In the genomic region with DNA sequence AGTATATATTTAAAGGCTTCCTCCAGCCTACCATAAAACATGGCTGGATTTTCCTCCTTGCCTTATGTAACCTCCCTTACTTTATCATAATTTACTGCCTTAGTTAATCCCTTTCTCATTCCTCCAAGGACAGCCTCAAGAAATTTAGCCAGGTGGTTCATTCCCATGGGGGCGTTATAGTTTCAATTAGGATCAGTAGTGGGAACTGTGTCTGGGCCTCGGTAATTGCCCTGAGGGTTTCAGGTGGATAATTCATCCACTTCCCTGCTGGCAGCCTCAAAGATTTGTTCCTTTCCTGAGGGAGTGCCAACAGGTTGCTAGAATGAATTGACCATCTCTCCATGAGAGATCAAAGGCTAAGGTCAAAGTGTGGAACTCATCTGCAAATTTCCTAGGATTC, we compare ENCODE assay signal across 27 cellular contexts. TPM values are rescaled to one million over a fixed set of nuclear protein-coding genes. Genes with fewer than 3 reads are reported as not detected.
DNase-seq lines count a peak whose midpoint lies in the region; ATAC-seq, FAIRE-seq and TF ChIP-seq lines count a peak whose summit lies in the region.
"Had no signal": no experiment of that assay in that cellular context is flagged by ENCODE, and none has a peak within 500 bp of the region (broad histone marks: within the 10 kb centered on the region; RNA-seq: fewer than 3 reads in every experiment).

No MANE protein-coding gene starts in this region.

- ATAC-seq in HepG2 (no peak), right lobe of liver (no peak), body of pancreas (no peak), left colon (no peak)
- ATAC-seq in stimulated activated memory B cell treated with anti-CD40 and anti-IgM and Interleukin-4, amounts not matched to agents 10 μg/mL and 1 μg/mL and 100 μg/mL, for 72 hours = no peak
- ATAC-seq in stimulated activated naive CD8-positive, alpha-beta T cell treated with anti-CD3 and anti-CD28 coated beads, Interleukin-15, amount 100 ng/mL, for 72 hours = no peak
- ATAC-seq: HCT116 had no signal

- H3K4me3 ChIP-seq in HepG2 (replicated peaks in 1 of 3; ENCODE audit: insufficient read depth in 1 of 3, low read depth in 2 of 3, low read length in 3 of 3) = no peak overlapping the region
- no peak overlapping the region for H3K4me3 ChIP-seq in right lobe of liver
- no peak overlapping the region for H3K4me3 ChIP-seq in body of pancreas
- H3K4me3 ChIP-seq: Peyer's patch, SK-N-MC had no signal

- POLR2A ChIA-PET in HepG2 (lab: Yijun Ruan, JAX) = no interaction called here

- H3K27me3 ChIP-seq in HepG2 (ENCODE audit: control insufficient read depth in 1 of 2, insufficient read depth in 2 of 2, low read length in 2 of 2) (no peaks in the 10 kb centered on the region; a peak in 2 of 5 replicates), right lobe of liver (no peaks in the 10 kb centered on the region), body of pancreas (no peaks in the 10 kb centered on the region)
- H3K27me3 ChIP-seq: Peyer's patch had no signal

- peaks cover 18% of the 10 kb centered on the region for H3K4me1 ChIP-seq in HepG2 (ENCODE audit: insufficient read depth, low read length)
- peaks cover 0 to 24% (median 8%) of the 10 kb centered on the region in 4 donors for H3K4me1 ChIP-seq in right lobe of liver
- H3K4me1 ChIP-seq in body of pancreas = peaks cover 32% of the 10 kb centered on the region

- TF ChIP-seq EP300 in HepG2 (IDR thresholded peaks at IDR 0.05; ENCODE audit: low read depth in 2 of 2, low read length in 2 of 2) (no peak), HepG2 (CRISPR knock-in tag; IDR thresholded peaks at IDR 0.05; ENCODE audit: borderline replicate concordance) (no peak)

- intact Hi-C loops in HepG2 (cut with micrococcal nuclease; ENCODE audit: unreplicated experiment) (no loop called here), right lobe of liver (cut with DNase I) (loop anchor here in 1 of 2 donors (10.0 kb wide), 1 partner anchor 124 kb away; no protein-coding TSS in a partner anchor), body of pancreas (cut with DNase I) (no loop called here), left colon (cut with DNase I, micrococcal nuclease) (loop anchor here in 1 of 2 donors (10.0 kb wide), 2 partner anchors 124 to 194 kb away; no protein-coding TSS in a partner anchor)

- H3K9ac ChIP-seq in HepG2 (ENCODE audit: insufficient read depth, low read depth, low read length) = no peak overlapping the region

- no peak overlapping the region for H3K4me3 Mint-ChIP-seq in stimulated activated memory B cell treated with anti-CD40 and anti-IgM and Interleukin-4, amounts not matched to agents 10 μg/mL and 1 μg/mL and 100 μg/mL, for 72 hours
- H3K4me3 Mint-ChIP-seq in type B pancreatic cell = no peak overlapping the region
- no peak overlapping the region for H3K4me3 Mint-ChIP-seq in stimulated activated naive CD8-positive, alpha-beta T cell treated with anti-CD3 and anti-CD28 coated beads, Interleukin-15, amount 100 ng/mL, for 72 hours

- peak overlapping the region; percentile 67 for H3K27ac Mint-ChIP-seq in stimulated activated memory B cell treated with anti-CD40 and anti-IgM and Interleukin-4, amounts not matched to agents 10 μg/mL and 1 μg/mL and 100 μg/mL, for 72 hours
- no peak overlapping the region for H3K27ac Mint-ChIP-seq in type B pancreatic cell
- no peak overlapping the region for H3K27ac Mint-ChIP-seq in stimulated activated naive CD8-positive, alpha-beta T cell treated with anti-CD3 and anti-CD28 coated beads, Interleukin-15, amount 100 ng/mL, for 72 hours

- no peak overlapping the region for H3K27ac ChIP-seq in HepG2 (ENCODE audit: extremely low read length, insufficient read depth, low read length)
- no peak overlapping the region for H3K27ac ChIP-seq in right lobe of liver
- peak overlapping the region in 3 of 4 donors; percentile 8 to 56 (median 44) for H3K27ac ChIP-seq in body of pancreas
- H3K27ac ChIP-seq: HL-60, Peyer's patch, SK-N-MC had no signal

- H3K4me1 Mint-ChIP-seq in stimulated activated memory B cell treated with anti-CD40 and anti-IgM and Interleukin-4, amounts not matched to agents 10 μg/mL and 1 μg/mL and 100 μg/mL, for 72 hours = peaks cover 28% of the 10 kb centered on the region
- H3K4me1 Mint-ChIP-seq in type B pancreatic cell (ENCODE audit: unreplicated experiment) = peaks cover 5% of the 10 kb centered on the region
- H3K4me1 Mint-ChIP-seq in stimulated activated naive CD8-positive, alpha-beta T cell treated with anti-CD3 and anti-CD28 coated beads, Interleukin-15, amount 100 ng/mL, for 72 hours = peaks cover 44% of the 10 kb centered on the region

- WGBS in HepG2 (ENCODE audit: low lambda C conversion rate) = 67% methylated on average over 2 of the region's 2 CpGs
- WGBS in right lobe of liver (ENCODE audit: insufficient coverage, low coverage, low lambda C conversion rate, missing lambda C conversion rate) = no CpG with 5 or more reads among the region's 2 CpGs
- WGBS in body of pancreas, 2 donors = 42 to 56% methylated on average over 2 of the region's 2 CpGs

- peak overlapping the region; percentile 97; the same call in 1 of the 2 replicates for H3K4me2 ChIP-seq in HepG2 (ENCODE audit: low read depth, low read length)

- TF ChIP-seq CTCF in HepG2 (CRISPR knock-in tag; IDR thresholded peaks at IDR 0.05) = no peak
- no peak for TF ChIP-seq CTCF in right lobe of liver (IDR thresholded peaks at IDR 0.05)
- no peak for TF ChIP-seq CTCF in body of pancreas (IDR thresholded peaks at IDR 0.05)
- no peak for TF ChIP-seq CTCF in type B pancreatic cell (conservative IDR thresholded peaks at IDR 0.05)

- CTCF ChIA-PET in HepG2 (lab: Yijun Ruan, JAX; ENCODE audit: low intra/inter-chr PET ratio, low total read pairs) = no interaction called here

- FAIRE-seq in HepG2 (lab: Jason Lieb, UNC) = no peak
- FAIRE-seq: GM12892 had no signal

- peaks cover 9% of the 10 kb centered on the region for H3K36me3 Mint-ChIP-seq in stimulated activated memory B cell treated with anti-CD40 and anti-IgM and Interleukin-4, amounts not matched to agents 10 μg/mL and 1 μg/mL and 100 μg/mL, for 72 hours
- H3K36me3 Mint-ChIP-seq in type B pancreatic cell = no peaks in the 10 kb centered on the region
- H3K36me3 Mint-ChIP-seq: CD4-positive, alpha-beta memory T cell had no signal

- H3K79me2 ChIP-seq in HepG2 (ENCODE audit: insufficient read depth, low read length) = peaks cover 18% of the 10 kb centered on the region

- peaks cover 3% of the 10 kb centered on the region for H3K9me3 Mint-ChIP-seq in stimulated activated memory B cell treated with anti-CD40 and anti-IgM and Interleukin-4, amounts not matched to agents 10 μg/mL and 1 μg/mL and 100 μg/mL, for 72 hours
- H3K9me3 Mint-ChIP-seq in type B pancreatic cell = no peaks in the 10 kb centered on the region
- H3K9me3 Mint-ChIP-seq in stimulated activated naive CD8-positive, alpha-beta T cell treated with anti-CD3 and anti-CD28 coated beads, Interleukin-15, amount 100 ng/mL, for 72 hours = no peaks in the 10 kb centered on the region

- in situ Hi-C loops in HepG2 (cut with HindIII; ENCODE audit: extremely low pct_ligation_motif_present, low pct_unique_long_range_greater_than_20kb) = loop anchor here (10.0 kb wide), 1 partner anchor 204 kb away; no protein-coding TSS in a partner anchor

- no peaks in the 10 kb centered on the region for H4K20me1 ChIP-seq in HepG2 (ENCODE audit: insufficient read depth, low read length)

- no TSS peak for BruUV-seq in HepG2 (replicated peaks; lab: Mats Ljungman, UMichigan)

- no peaks in the 10 kb centered on the region for H3K36me3 ChIP-seq in HepG2 (replicated peaks in 1 of 2; ENCODE audit: control insufficient read depth in 1 of 2, insufficient read depth in 2 of 2, low read length in 2 of 2)
- H3K36me3 ChIP-seq in right lobe of liver = no peaks in the 10 kb centered on the region
- no peaks in the 10 kb centered on the region for H3K36me3 ChIP-seq in body of pancreas (replicated peaks in 1 of 2; ENCODE audit: insufficient read depth in 1 of 2, low read depth in 2 of 2)
- H3K36me3 ChIP-seq: Peyer's patch had no signal

- TF ChIP-seq POLR2A in HepG2 (IDR thresholded peaks at IDR 0.05; ENCODE audit: insufficient read depth in 1 of 2, low read depth in 2 of 2, low read length in 2 of 2) = no peak
- TF ChIP-seq POLR2A in right lobe of liver (IDR thresholded peaks at IDR 0.05) = no peak
- TF ChIP-seq POLR2A in body of pancreas (IDR thresholded peaks at IDR 0.05) = no peak

- DNase-seq in HepG2 (ENCODE audit: low spot score) (no peak), right lobe of liver (no peak), NCI-H524 treated with DMSO at 0.1 percent for 48 hours (lab: John Stamatoyannopoulos, UW) (peak; percentile 77), body of pancreas (peak in 3 of 4 donors; percentile 25 to 61 (median 44)), type B pancreatic cell (ENCODE audit: extremely low spot score, unreplicated experiment) (no peak), left colon (no peak)
- DNase-seq in stimulated activated naive CD8-positive, alpha-beta T cell treated with anti-CD3 and anti-CD28 coated beads, Interleukin-15, amount 100 ng/mL, for 72 hours = no peak
- DNase-seq: C1 segment of cervical spinal cord; CD4-positive, alpha-beta memory T cell; COR-L47; DMS79 treated with DMSO at 0.1 percent for 48 hours; NCI-H1048; NCI-H1436; NCI-H187 treated with DMSO at 0.1 percent for 48 hours; NCI-H226; NCI-H510A; NCI-H774; OCI-M1; Peyer's patch; SIG-M5 had no signal

- H2AFZ ChIP-seq in HepG2 (ENCODE audit: low read length) = no peak overlapping the region

- H3K9me3 ChIP-seq in HepG2 (ENCODE audit: low read length) = no peaks in the 10 kb centered on the region
- H3K9me3 ChIP-seq in right lobe of liver = no peaks in the 10 kb centered on the region
- no peaks in the 10 kb centered on the region for H3K9me3 ChIP-seq in body of pancreas
- H3K9me3 ChIP-seq: Peyer's patch had no signal

- no peaks in the 10 kb centered on the region for H3K27me3 Mint-ChIP-seq in stimulated activated memory B cell treated with anti-CD40 and anti-IgM and Interleukin-4, amounts not matched to agents 10 μg/mL and 1 μg/mL and 100 μg/mL, for 72 hours
- H3K27me3 Mint-ChIP-seq in type B pancreatic cell = peaks cover 3% of the 10 kb centered on the region
- no peaks in the 10 kb centered on the region for H3K27me3 Mint-ChIP-seq in stimulated activated naive CD8-positive, alpha-beta T cell treated with anti-CD3 and anti-CD28 coated beads, Interleukin-15, amount 100 ng/mL, for 72 hours
- H3K27me3 Mint-ChIP-seq: CD4-positive, alpha-beta memory T cell had no signal

- TF ChIP-seq RAD21 in HepG2 (CRISPR knock-in tag; IDR thresholded peaks at IDR 0.05) = no peak

RNA-seq across cellular contexts. Expression of gene GM2A, which starts 4.3 kb away (rescaled TPM):
- total RNA-seq in HepG2 (2016; rRNA removed; fragmentation: Illumina TruSeq; extraction: Trizol) = 16.6 and 29.6 TPM in 2 replicates
- 4.1 and 4.6 TPM in 2 replicates for total RNA-seq in HepG2 (2016; cell fraction: cytosol; rRNA removed; fragmentation: Illumina TruSeq; extraction: Trizol; ENCODE audit: low read depth)
- total RNA-seq in HepG2 (2016; cell fraction: insoluble cytoplasmic fraction; rRNA removed; fragmentation: Illumina TruSeq; extraction: Trizol) = 17.1 and 30.7 TPM in 2 replicates
- 11.9 and 12.6 TPM in 2 replicates for total RNA-seq in HepG2 (2016; cell fraction: membrane; rRNA removed; fragmentation: Illumina TruSeq; extraction: Trizol)
- total RNA-seq in HepG2 (2016; cell fraction: nucleus; rRNA removed; fragmentation: Illumina TruSeq; extraction: Trizol) = 27.5 and 33.6 TPM in 2 replicates
- polyA plus RNA-seq in HepG2 (2011; rRNA removed) = 12.9 and 14.6 TPM in 2 replicates
- polyA plus RNA-seq in HepG2 (2011; cell fraction: cytosol; rRNA removed) = 11.3 TPM in 2 replicates
- polyA plus RNA-seq in HepG2 (2011; cell fraction: nucleus; rRNA removed) = 3.9 and 5.2 TPM in 2 replicates
- 8.5 and 11.0 TPM in 2 replicates for polyA plus RNA-seq in HepG2 (2012)
- polyA plus RNA-seq in HepG2 (2016; cell fraction: cytosol; fragmentation: Illumina TruSeq; extraction: Trizol; ENCODE audit: low read depth) = 3.8 TPM in 2 replicates
- polyA plus RNA-seq in HepG2 (2016; cell fraction: insoluble cytoplasmic fraction; fragmentation: Illumina TruSeq; extraction: Trizol; ENCODE audit: low read depth) = 21.4 and 21.7 TPM in 2 replicates
- polyA plus RNA-seq in HepG2 (2016; cell fraction: membrane; fragmentation: Illumina TruSeq; extraction: Trizol; ENCODE audit: low read depth) = 9.6 and 10.8 TPM in 2 replicates
- 42.8 and 48.3 TPM in 2 replicates for polyA plus RNA-seq in HepG2 (2016; cell fraction: nucleus; fragmentation: Illumina TruSeq; extraction: Trizol; ENCODE audit: insufficient read depth, low read depth)
- 9.2 and 31.1 TPM in 2 replicates for polyA minus RNA-seq in HepG2 (2011; rRNA and poly(A)+ RNA removed; ENCODE audit: low replicate concordance)
- 12.1 and 12.7 TPM in 2 replicates for polyA minus RNA-seq in HepG2 (2011; cell fraction: cytosol; rRNA and poly(A)+ RNA removed)
- 6.6 and 10.6 TPM in 2 replicates for polyA minus RNA-seq in HepG2 (2011; cell fraction: nucleus; rRNA and poly(A)+ RNA removed)
- total RNA-seq in right lobe of liver = 10 to 100 TPM; 11.7 to 23.6 (median 20.3) TPM
- 10 to 100 TPM in 1 of 2 donors, 1 to 10 TPM in 1; 8.9 to 17.9 TPM for total RNA-seq in body of pancreas
- total RNA-seq in type B pancreatic cell (ENCODE audit: low replicate concordance) = 38.1 and 51.3 TPM in 2 replicates
- 10 to 100 TPM; 19.0 to 28.1 TPM for total RNA-seq in left colon

RNA-seq across cellular contexts. Expression of gene CCDC69, which starts 24.8 kb away (rescaled TPM):
- total RNA-seq in HepG2 (2016; rRNA removed; fragmentation: Illumina TruSeq; extraction: Trizol) = 45.2 and 46.3 TPM in 2 replicates
- total RNA-seq in HepG2 (2016; cell fraction: cytosol; rRNA removed; fragmentation: Illumina TruSeq; extraction: Trizol; ENCODE audit: low read depth) = 55.5 and 59.1 TPM in 2 replicates
- 40.1 and 44.9 TPM in 2 replicates for total RNA-seq in HepG2 (2016; cell fraction: insoluble cytoplasmic fraction; rRNA removed; fragmentation: Illumina TruSeq; extraction: Trizol)
- total RNA-seq in HepG2 (2016; cell fraction: membrane; rRNA removed; fragmentation: Illumina TruSeq; extraction: Trizol) = 122 and 135 TPM in 2 replicates
- 20.8 and 25.7 TPM in 2 replicates for total RNA-seq in HepG2 (2016; cell fraction: nucleus; rRNA removed; fragmentation: Illumina TruSeq; extraction: Trizol)
- polyA plus RNA-seq in HepG2 (2011; rRNA removed) = 12.2 and 14.4 TPM in 2 replicates
- 10.9 and 17.9 TPM in 2 replicates for polyA plus RNA-seq in HepG2 (2011; cell fraction: cytosol; rRNA removed)
- polyA plus RNA-seq in HepG2 (2011; cell fraction: nucleus; rRNA removed) = 5.2 and 8.5 TPM in 2 replicates
- 11.3 and 12.9 TPM in 2 replicates for polyA plus RNA-seq in HepG2 (2012)
- 76.9 and 83.3 TPM in 2 replicates for polyA plus RNA-seq in HepG2 (2016; cell fraction: cytosol; fragmentation: Illumina TruSeq; extraction: Trizol; ENCODE audit: low read depth)
- polyA plus RNA-seq in HepG2 (2016; cell fraction: insoluble cytoplasmic fraction; fragmentation: Illumina TruSeq; extraction: Trizol; ENCODE audit: low read depth) = 49.2 and 57.5 TPM in 2 replicates
- 129 and 152 TPM in 2 replicates for polyA plus RNA-seq in HepG2 (2016; cell fraction: membrane; fragmentation: Illumina TruSeq; extraction: Trizol; ENCODE audit: low read depth)
- 30.6 and 33.2 TPM in 2 replicates for polyA plus RNA-seq in HepG2 (2016; cell fraction: nucleus; fragmentation: Illumina TruSeq; extraction: Trizol; ENCODE audit: insufficient read depth, low read depth)
- polyA minus RNA-seq in HepG2 (2011; rRNA and poly(A)+ RNA removed; ENCODE audit: low replicate concordance) = 0.35 and 14.2 TPM in 2 replicates
- 5.0 and 5.8 TPM in 2 replicates for polyA minus RNA-seq in HepG2 (2011; cell fraction: cytosol; rRNA and poly(A)+ RNA removed)
- polyA minus RNA-seq in HepG2 (2011; cell fraction: nucleus; rRNA and poly(A)+ RNA removed) = 6.7 and 12.7 TPM in 2 replicates
- total RNA-seq in right lobe of liver = 10 to 100 TPM; 11.8 to 30.9 (median 22.9) TPM
- total RNA-seq in body of pancreas = 10 to 100 TPM; 34.8 to 44.8 TPM
- 11.2 and 24.3 TPM in 2 replicates for total RNA-seq in type B pancreatic cell (ENCODE audit: low replicate concordance)
- 10 to 100 TPM in 1 of 2 donors, 1 to 10 TPM in 1; 7.1 to 29.0 TPM for total RNA-seq in left colon
- total RNA-seq: A673 had no signal

RNA-seq across cellular contexts. Expression of gene SLC36A3, which starts 54.9 kb away (rescaled TPM):
- total RNA-seq in HepG2 (2016; rRNA removed; fragmentation: Illumina TruSeq; extraction: Trizol) (not detected in 2 replicates), right lobe of liver (not detected), body of pancreas (not detected), type B pancreatic cell (ENCODE audit: low replicate concordance) (not detected in 2 replicates), left colon (not detected)
- not detected in 2 replicates for total RNA-seq in HepG2 (2016; cell fraction: cytosol; rRNA removed; fragmentation: Illumina TruSeq; extraction: Trizol; ENCODE audit: low read depth)
- not detected in 2 replicates for total RNA-seq in HepG2 (2016; cell fraction: insoluble cytoplasmic fraction; rRNA removed; fragmentation: Illumina TruSeq; extraction: Trizol)
- not detected in 2 replicates for total RNA-seq in HepG2 (2016; cell fraction: membrane; rRNA removed; fragmentation: Illumina TruSeq; extraction: Trizol)
- total RNA-seq in HepG2 (2016; cell fraction: nucleus; rRNA removed; fragmentation: Illumina TruSeq; extraction: Trizol) = not detected in 2 replicates
- polyA plus RNA-seq in HepG2 (2011; rRNA removed) = not detected in 2 replicates
- polyA plus RNA-seq in HepG2 (2011; cell fraction: cytosol; rRNA removed) = not detected in 2 replicates
- polyA plus RNA-seq in HepG2 (2011; cell fraction: nucleus; rRNA removed) = not detected in 2 replicates
- polyA plus RNA-seq in HepG2 (2012) = not detected in 2 replicates
- not detected in 2 replicates for polyA plus RNA-seq in HepG2 (2016; cell fraction: cytosol; fragmentation: Illumina TruSeq; extraction: Trizol; ENCODE audit: low read depth)
- polyA plus RNA-seq in HepG2 (2016; cell fraction: insoluble cytoplasmic fraction; fragmentation: Illumina TruSeq; extraction: Trizol; ENCODE audit: low read depth) = not detected in 2 replicates
- polyA plus RNA-seq in HepG2 (2016; cell fraction: membrane; fragmentation: Illumina TruSeq; extraction: Trizol; ENCODE audit: low read depth) = not detected in 2 replicates
- polyA plus RNA-seq in HepG2 (2016; cell fraction: nucleus; fragmentation: Illumina TruSeq; extraction: Trizol; ENCODE audit: insufficient read depth, low read depth) = not detected in 2 replicates
- polyA minus RNA-seq in HepG2 (2011; rRNA and poly(A)+ RNA removed; ENCODE audit: low replicate concordance) = not detected in 2 replicates
- not detected in 2 replicates for polyA minus RNA-seq in HepG2 (2011; cell fraction: cytosol; rRNA and poly(A)+ RNA removed)
- polyA minus RNA-seq in HepG2 (2011; cell fraction: nucleus; rRNA and poly(A)+ RNA removed) = not detected in 2 replicates
- total RNA-seq: A673; CD4-positive, alpha-beta memory T cell; H4; Peyer's patch had no signal
- polyA plus RNA-seq: CD4-positive, alpha-beta memory T cell had no signal

Comparison
In these comparisons a context has a peak if more than half of its experiments do, and no peak if none do; other contexts are left out.
1. DNase-seq: peak in NCI-H524 treated with DMSO at 0.1 percent for 48 hours (single experiment) and body of pancreas (3 of 4); none in HepG2 (single experiment), right lobe of liver (0 of 3), type B pancreatic cell (single experiment), stimulated activated naive CD8-positive, alpha-beta T cell treated with anti-CD3 and anti-CD28 coated beads, Interleukin-15, amount 100 ng/mL, for 72 hours (0 of 2) and left colon (0 of 2).
2. H3K27ac ChIP-seq: peak in body of pancreas (3 of 4); none in HepG2 (single experiment) and right lobe of liver (0 of 3).